14 cellular contexts compared by ENCODE assay signal in the genomic region with DNA sequence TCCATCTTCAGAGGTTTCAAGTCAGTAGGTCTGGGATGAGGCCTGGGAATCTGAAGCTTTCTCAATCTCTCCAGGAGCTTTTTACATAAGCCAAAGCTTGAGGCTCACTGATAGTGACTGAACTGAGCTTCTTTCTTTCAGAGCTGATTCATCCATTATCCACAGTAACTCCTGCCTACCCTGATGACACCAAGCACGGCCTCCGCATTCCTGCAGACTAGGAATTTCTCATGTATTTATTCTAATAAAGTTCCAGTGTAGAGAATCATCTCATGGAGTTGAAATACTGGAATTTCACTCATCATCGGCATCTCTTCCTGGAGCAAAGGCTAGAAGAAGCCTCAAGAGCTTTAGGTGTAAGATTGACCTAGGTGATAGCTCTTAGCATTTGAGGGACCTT. TPM values are rescaled to one million over a fixed set of nuclear protein-coding genes. Genes with fewer than 3 reads are reported as not detected.
A peak's percentile ranks its signal among the peaks of the same experiment; 100 is the strongest.
DNase-seq lines count a peak whose midpoint lies in the region; ATAC-seq, FAIRE-seq and TF ChIP-seq lines count a peak whose summit lies in the region.
"Had no signal": no experiment of that assay in that cellular context is flagged by ENCODE, and none has a peak within 500 bp of the region (broad histone marks: within the 10 kb centered on the region; RNA-seq: fewer than 3 reads in every experiment).

No MANE protein-coding gene starts in this region.

- H3K27me3 ChIP-seq in HepG2 (ENCODE audit: control insufficient read depth in 1 of 2, insufficient read depth in 2 of 2, low read length in 2 of 2) (peaks cover 0 to 3% of the 10 kb centered on the region in 2 experiments; a peak in 1 of 5 replicates), right lobe of liver (no peaks in the 10 kb centered on the region)
- H3K27me3 ChIP-seq: transverse colon had no signal

- POLR2A ChIA-PET in HepG2 (lab: Yijun Ruan, JAX), result no interaction called here

- intact Hi-C loops in HepG2 (cut with micrococcal nuclease; ENCODE audit: unreplicated experiment), result no loop called here
- intact Hi-C loops in right lobe of liver (cut with DNase I), result no loop called here
- intact Hi-C loops in head of caudate nucleus (cut with DNase I), result no loop called here

- DNase-seq in HepG2 (ENCODE audit: low spot score) (peak; percentile 39), right lobe of liver (no peak), amniotic stem cell (lab: John Stamatoyannopoulos, UW) (peak; percentile 75), head of caudate nucleus (peak in 34 of 42 donors; percentile 16 to 82 (median 52)), urothelium cell line (ENCODE audit: low spot score) (peak; percentile 53), NCI-H1092 (lab: John Stamatoyannopoulos, UW) (no peak), SW480 (ENCODE audit: low spot score) (no peak)
- DNase-seq: 8988T; activated CD4-positive, alpha-beta T cell treated with anti-CD3 and anti-CD28 coated beads, Interleukin-2, amount 50 U/mL, for 48 hours; activated effector memory CD4-positive, alpha-beta T cell treated with Interleukin-2 at 50 U/mL for 16 hours; DMS153; transverse colon had no signal

- H3K4me3 ChIP-seq in HepG2 (replicated peaks in 1 of 3; ENCODE audit: insufficient read depth in 1 of 3, low read depth in 2 of 3, low read length in 3 of 3) (no peak overlapping the region), right lobe of liver (no peak overlapping the region)
- H3K4me3 ChIP-seq: transverse colon had no signal

- H3K4me1 ChIP-seq in HepG2 (ENCODE audit: insufficient read depth, low read length) (no peaks in the 10 kb centered on the region; the same call in 1 of the 2 replicates), right lobe of liver (no peaks in the 10 kb centered on the region)
- H3K4me1 ChIP-seq: transverse colon had no signal

- H3K9ac ChIP-seq in HepG2 (ENCODE audit: insufficient read depth, low read depth, low read length), result no peak overlapping the region

- H3K36me3 ChIP-seq in HepG2 (replicated peaks in 1 of 2; ENCODE audit: control insufficient read depth in 1 of 2, insufficient read depth in 2 of 2, low read length in 2 of 2) (no peaks in the 10 kb centered on the region), right lobe of liver (no peaks in the 10 kb centered on the region)
- H3K36me3 ChIP-seq: neutrophil, transverse colon had no signal

- 11% methylated on average over 3 of the region's 3 CpGs for WGBS in HepG2 (ENCODE audit: low lambda C conversion rate)
- WGBS in right lobe of liver (ENCODE audit: insufficient coverage, low coverage, low lambda C conversion rate, missing lambda C conversion rate), result 89% methylated on average over 3 of the region's 3 CpGs

- H3K4me2 ChIP-seq in HepG2 (ENCODE audit: low read depth, low read length), result no peak overlapping the region

- H3K79me2 ChIP-seq in HepG2 (ENCODE audit: insufficient read depth, low read length), result no peaks in the 10 kb centered on the region

- FAIRE-seq in HepG2 (lab: Jason Lieb, UNC), result no peak
- no peak for FAIRE-seq in urothelium cell line (lab: Jason Lieb, UNC)

- peak; percentile 29; the same call in 2 of the 3 replicates for ATAC-seq in HepG2
- ATAC-seq in right lobe of liver, result no peak
- ATAC-seq in HG03457 (IDR thresholded peaks at IDR 0.05; ENCODE audit: unreplicated experiment), result no peak

- TF ChIP-seq CTCF in HepG2 (CRISPR knock-in tag; IDR thresholded peaks at IDR 0.05) (no peak), right lobe of liver (IDR thresholded peaks at IDR 0.05) (no peak)

- CTCF ChIA-PET in HepG2 (lab: Yijun Ruan, JAX; ENCODE audit: low intra/inter-chr PET ratio, low total read pairs), result no interaction called here

- no peak for TF ChIP-seq POLR2A in HepG2 (IDR thresholded peaks at IDR 0.05; ENCODE audit: insufficient read depth in 1 of 2, low read depth in 2 of 2, low read length in 2 of 2)
- TF ChIP-seq POLR2A in right lobe of liver (IDR thresholded peaks at IDR 0.05), result no peak

- TF ChIP-seq EP300 in HepG2 (IDR thresholded peaks at IDR 0.05; ENCODE audit: low read depth in 2 of 2, low read length in 2 of 2) (no peak), HepG2 (CRISPR knock-in tag; IDR thresholded peaks at IDR 0.05; ENCODE audit: borderline replicate concordance) (no peak)

- H3K9me3 ChIP-seq in HepG2 (ENCODE audit: low read length) (no peaks in the 10 kb centered on the region), right lobe of liver (no peaks in the 10 kb centered on the region)
- H3K9me3 ChIP-seq: neutrophil, transverse colon had no signal

- H4K20me1 ChIP-seq in HepG2 (ENCODE audit: insufficient read depth, low read length), result no peaks in the 10 kb centered on the region

- in situ Hi-C loops in HepG2 (cut with HindIII; ENCODE audit: extremely low pct_ligation_motif_present, low pct_unique_long_range_greater_than_20kb), result no loop called here

- no peak for TF ChIP-seq RAD21 in HepG2 (CRISPR knock-in tag; IDR thresholded peaks at IDR 0.05)

- no peak overlapping the region for H2AFZ ChIP-seq in HepG2 (ENCODE audit: low read length)

- BruUV-seq in HepG2 (replicated peaks; lab: Mats Ljungman, UMichigan), result no TSS peak

- H3K27ac ChIP-seq in HepG2 (ENCODE audit: extremely low read length, insufficient read depth, low read length) (no peak overlapping the region), right lobe of liver (no peak overlapping the region)
- H3K27ac ChIP-seq: neutrophil, transverse colon had no signal

TF ChIP-seq in HepG2, 621 proteins besides CTCF, POLR2A, EP300 and RAD21 (continues in another document):
- no peak for TF ChIP-seq MEIS2 (CRISPR knock-in tag; IDR thresholded peaks at IDR 0.05)
- TF ChIP-seq ATAD3A (CRISPR knock-in tag; IDR thresholded peaks at IDR 0.05), result no peak
- TF ChIP-seq EED (CRISPR knock-in tag; IDR thresholded peaks at IDR 0.05), result no peak
- TF ChIP-seq, protein P1, sequence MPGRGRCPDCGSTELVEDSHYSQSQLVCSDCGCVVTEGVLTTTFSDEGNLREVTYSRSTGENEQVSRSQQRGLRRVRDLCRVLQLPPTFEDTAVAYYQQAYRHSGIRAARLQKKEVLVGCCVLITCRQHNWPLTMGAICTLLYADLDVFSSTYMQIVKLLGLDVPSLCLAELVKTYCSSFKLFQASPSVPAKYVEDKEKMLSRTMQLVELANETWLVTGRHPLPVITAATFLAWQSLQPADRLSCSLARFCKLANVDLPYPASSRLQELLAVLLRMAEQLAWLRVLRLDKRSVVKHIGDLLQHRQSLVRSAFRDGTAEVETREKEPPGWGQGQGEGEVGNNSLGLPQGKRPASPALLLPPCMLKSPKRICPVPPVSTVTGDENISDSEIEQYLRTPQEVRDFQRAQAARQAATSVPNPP (CRISPR knock-in tag; IDR thresholded peaks at IDR 0.05), result no peak
- no peak for TF ChIP-seq NFYC (CRISPR knock-in tag; IDR thresholded peaks at IDR 0.05)
- no peak for TF ChIP-seq ZNF660 (CRISPR knock-in tag; IDR thresholded peaks at IDR 0.05; ENCODE audit: borderline replicate concordance, low read depth)
- no peak for TF ChIP-seq NBN (conservative IDR thresholded peaks at IDR 0.05)
- TF ChIP-seq CERS6 (CRISPR knock-in tag; IDR thresholded peaks at IDR 0.05), result no peak
- TF ChIP-seq, protein P2, sequence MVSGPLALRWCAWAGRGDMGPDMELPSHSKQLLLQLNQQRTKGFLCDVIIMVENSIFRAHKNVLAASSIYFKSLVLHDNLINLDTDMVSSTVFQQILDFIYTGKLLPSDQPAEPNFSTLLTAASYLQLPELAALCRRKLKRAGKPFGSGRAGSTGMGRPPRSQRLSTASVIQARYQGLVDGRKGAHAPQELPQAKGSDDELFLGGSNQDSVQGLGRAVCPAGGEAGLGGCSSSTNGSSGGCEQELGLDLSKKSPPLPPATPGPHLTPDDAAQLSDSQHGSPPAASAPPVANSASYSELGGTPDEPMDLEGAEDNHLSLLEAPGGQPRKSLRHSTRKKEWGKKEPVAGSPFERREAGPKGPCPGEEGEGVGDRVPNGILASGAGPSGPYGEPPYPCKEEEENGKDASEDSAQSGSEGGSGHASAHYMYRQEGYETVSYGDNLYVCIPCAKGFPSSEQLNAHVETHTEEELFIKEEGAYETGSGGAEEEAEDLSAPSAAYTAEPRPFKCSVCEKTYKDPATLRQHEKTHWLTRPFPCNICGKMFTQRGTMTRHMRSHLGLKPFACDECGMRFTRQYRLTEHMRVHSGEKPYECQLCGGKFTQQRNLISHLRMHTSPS (CRISPR knock-in tag; IDR thresholded peaks at IDR 0.05; ENCODE audit: low read depth), result no peak
- TF ChIP-seq HMGA1 (CRISPR knock-in tag; conservative IDR thresholded peaks at IDR 0.05), result no peak
- no peak for TF ChIP-seq BORCS8-MEF2B (CRISPR knock-in tag; IDR thresholded peaks at IDR 0.05)

RNA-seq across cellular contexts. Expression of gene DCTD, which starts 12.1 kb away (rescaled TPM):
- total RNA-seq in HepG2 (2016; rRNA removed; fragmentation: Illumina TruSeq; extraction: Trizol) (67.2 and 85.1 TPM in 2 replicates), right lobe of liver (10 to 100 TPM; 45.7 to 61.3 (median 51.2) TPM)
- total RNA-seq in HepG2 (2016; cell fraction: cytosol; rRNA removed; fragmentation: Illumina TruSeq; extraction: Trizol; ENCODE audit: low read depth), result 93.2 and 97.9 TPM in 2 replicates
- 65.6 and 88.0 TPM in 2 replicates for total RNA-seq in HepG2 (2016; cell fraction: insoluble cytoplasmic fraction; rRNA removed; fragmentation: Illumina TruSeq; extraction: Trizol)
- total RNA-seq in HepG2 (2016; cell fraction: membrane; rRNA removed; fragmentation: Illumina TruSeq; extraction: Trizol), result 145 and 146 TPM in 2 replicates
- 60.7 and 77.4 TPM in 2 replicates for total RNA-seq in HepG2 (2016; cell fraction: nucleus; rRNA removed; fragmentation: Illumina TruSeq; extraction: Trizol)
- polyA plus RNA-seq in HepG2 (2011; rRNA removed), result 94.2 and 95.3 TPM in 2 replicates
- polyA plus RNA-seq in HepG2 (2011; cell fraction: cytosol; rRNA removed), result 90.5 and 102 TPM in 2 replicates
- polyA plus RNA-seq in HepG2 (2011; cell fraction: nucleus; rRNA removed), result 153 and 172 TPM in 2 replicates
- polyA plus RNA-seq in HepG2 (2012), result 117 and 124 TPM in 2 replicates
- polyA plus RNA-seq in HepG2 (2016; cell fraction: cytosol; fragmentation: Illumina TruSeq; extraction: Trizol; ENCODE audit: low read depth), result 108 and 123 TPM in 2 replicates
- 93.0 and 99.9 TPM in 2 replicates for polyA plus RNA-seq in HepG2 (2016; cell fraction: insoluble cytoplasmic fraction; fragmentation: Illumina TruSeq; extraction: Trizol; ENCODE audit: low read depth)
- 161 and 166 TPM in 2 replicates for polyA plus RNA-seq in HepG2 (2016; cell fraction: membrane; fragmentation: Illumina TruSeq; extraction: Trizol; ENCODE audit: low read depth)
- polyA plus RNA-seq in HepG2 (2016; cell fraction: nucleus; fragmentation: Illumina TruSeq; extraction: Trizol; ENCODE audit: insufficient read depth, low read depth), result 128 and 143 TPM in 2 replicates
- 48.3 and 75.7 TPM in 2 replicates for polyA minus RNA-seq in HepG2 (2011; rRNA and poly(A)+ RNA removed; ENCODE audit: low replicate concordance)
- polyA minus RNA-seq in HepG2 (2011; cell fraction: cytosol; rRNA and poly(A)+ RNA removed), result 40.4 and 40.8 TPM in 2 replicates
- polyA minus RNA-seq in HepG2 (2011; cell fraction: nucleus; rRNA and poly(A)+ RNA removed), result 85.5 and 94.6 TPM in 2 replicates

Comparison
In these comparisons a context has a peak if more than half of its experiments do, and no peak if none do; other contexts are left out.
1. DNase-seq: peak in HepG2 (single experiment), amniotic stem cell (single experiment), head of caudate nucleus (34 of 42) and urothelium cell line (single experiment); none in right lobe of liver (0 of 3), NCI-H1092 (single experiment) and SW480 (single experiment).